In genomic region chr7:84150370-84150769, GRCh38 we compare ENCODE assay signal across 2 cellular contexts. TPM values are rescaled to one million over a fixed set of nuclear protein-coding genes. Genes with fewer than 3 reads are reported as not detected.
"Had no signal": no experiment of that assay in that cellular context is flagged by ENCODE, and none has a peak within 500 bp of the region (broad histone marks: within the 10 kb centered on the region; RNA-seq: fewer than 3 reads in every experiment).

No MANE protein-coding gene starts in this region.

RNA-seq across cellular contexts. Expression of gene SEMA3A, which starts 44.2 kb away (rescaled TPM):
- total RNA-seq: activated B cell treated with CpG ODN at 0.5 μM for 24 hours; activated T-helper 1 cell treated with anti-CD3 and anti-CD28 coated beads, Interleukin-12 subunit alpha, Interleukin-12 subunit beta, Interleukin-2, Interleukin-4 antibody, amounts not matched to agents 30 ng/mL and 10 ng/mL and 1 ng/mL, durations not matched to agents 14 hours and 24 hours and 36 hours had no signal
